Comparison of ENCODE assay signal across 8 cellular contexts in genomic region chr6:54717849-54718455, GRCh38.
DNase-seq lines count a peak whose midpoint lies in the region; TF ChIP-seq lines count a peak whose summit lies in the region.

No MANE protein-coding gene starts in this region.

- H3K9me3 ChIP-seq in HEK293 (ENCODE audit: control insufficient read depth, insufficient read depth, low read depth, low read length), result no peaks in the 10 kb centered on the region
- no peaks in the 10 kb centered on the region for H3K9me3 ChIP-seq in MG63

- CTCF ChIA-PET in HEK293 (lab: Yijun Ruan, JAX), result interaction anchor here (0.5 to 5.7 kb wide), 56 partner anchors 13 to 732 kb away, joined by 3 to 85 read pairs (median 4); no protein-coding TSS in a partner anchor

- POLR2A ChIA-PET in HEK293 (lab: Yijun Ruan, JAX), result interaction anchor here (0.5 to 0.6 kb wide), 2 partner anchors 14 to 68 kb away, joined by 4 to 9 read pairs; no protein-coding TSS in a partner anchor

- H3K27me3 ChIP-seq in MG63 (no peaks in the 10 kb centered on the region), brain microvascular endothelial cell (replicated peaks) (no peaks in the 10 kb centered on the region), kidney epithelial cell (ENCODE audit: control insufficient read depth, insufficient read depth, low read length) (no peaks in the 10 kb centered on the region)

- H3K27ac ChIP-seq in HEK293 (ENCODE audit: extremely low read depth, low read depth, low read length), result peak overlapping the region; percentile 61
- no peak overlapping the region for H3K27ac ChIP-seq in brain microvascular endothelial cell

- no peaks in the 10 kb centered on the region for H3K36me3 ChIP-seq in HEK293 (ENCODE audit: control insufficient read depth in 2 of 2, insufficient read depth in 1 of 2, low read length in 2 of 2)
- H3K36me3 ChIP-seq in MG63, result no peaks in the 10 kb centered on the region
- no peaks in the 10 kb centered on the region for H3K36me3 ChIP-seq in brain microvascular endothelial cell (replicated peaks)
- no peaks in the 10 kb centered on the region for H3K36me3 ChIP-seq in kidney epithelial cell (ENCODE audit: control insufficient read depth, insufficient read depth, low read length)

- TF ChIP-seq CTCF in HEK293 (tag by site-specific recombination; IDR thresholded peaks at IDR 0.05) (0 out of 2 replicates have a peak, but pooled peaks have one; percentile 28), brain microvascular endothelial cell (IDR thresholded peaks at IDR 0.05; ENCODE audit: low read depth, low read length, missing control alignments) (peak; percentile 85), kidney epithelial cell (IDR thresholded peaks at IDR 0.05; ENCODE audit: insufficient read depth, low read length, poor library complexity, severe bottlenecking) (peak; percentile 91)

- DNase-seq in activated effector memory CD4-positive, alpha-beta T cell treated with anti-CD3 and anti-CD28 coated beads, Interleukin-2, amount 50 U/mL, for 16 hours, result peak; percentile 74
- no peak for DNase-seq in activated effector memory CD4-positive, alpha-beta T cell treated with Interleukin-2 at 50 U/mL for 16 hours
- DNase-seq in MG63 (peak; percentile 12), SKM-1 treated with dmso at 0.1 percent for 144 hours (lab: John Stamatoyannopoulos, UW; ENCODE audit: unreplicated experiment) (peak; percentile 15), brain microvascular endothelial cell (peak; percentile 59), kidney epithelial cell (ENCODE audit: low read depth) (peak; percentile 14)
- peak in 2 of 3 donors; percentile 23 to 27 for DNase-seq in stimulated activated CD4-positive, alpha-beta T cell treated with anti-CD3 and anti-CD28 coated beads, TNF-alpha, amount 100 ng/mL, for 48 hours (ENCODE audit: low read depth in 3 of 3)

- in situ Hi-C loops in brain microvascular endothelial cell (cut with HindIII; ENCODE audit: low pct_ligation_motif_present, low sequenced_read_pairs), result no loop called here

- H3K4me1 ChIP-seq in HEK293 (ENCODE audit: control insufficient read depth, insufficient read depth, low read length), result peaks cover 11% of the 10 kb centered on the region; the same call in 1 of the 2 replicates

- H3K4me3 ChIP-seq in HEK293 (ENCODE audit: low read depth, low read length) (no peak overlapping the region), MG63 (no peak overlapping the region), brain microvascular endothelial cell (ENCODE audit: low read depth, low read length) (no peak overlapping the region), kidney epithelial cell (ENCODE audit: low read depth, low read length) (no peak overlapping the region)

TF ChIP-seq in HEK293, 187 proteins besides CTCF, POLR2A, EP300 and RAD21:
- TF ChIP-seq ZBTB26 (tag by site-specific recombination; optimal IDR thresholded peaks at IDR 0.05) (no peak), ZEB2 (tag by site-specific recombination; IDR thresholded peaks at IDR 0.05) (0 out of 2 replicates have a peak, but pooled peaks have one; percentile 35), ZNF404 (tag by site-specific recombination; IDR thresholded peaks at IDR 0.05) (no peak), ZBTB48 (tag by site-specific recombination; IDR thresholded peaks at IDR 0.05) (0 out of 2 replicates have a peak, but pooled peaks have one; percentile 51), ZNF654 (tag by site-specific recombination; IDR thresholded peaks at IDR 0.05; ENCODE audit: low read depth) (peak; percentile 65), TCF7L2 (IDR thresholded peaks at IDR 0.05; ENCODE audit: borderline replicate concordance, low read depth, low read length) (no peak), ZNF510 (tag by site-specific recombination; IDR thresholded peaks at IDR 0.05; ENCODE audit: insufficient replicate concordance) (peak; percentile 13), ZBTB44 (tag by site-specific recombination; IDR thresholded peaks at IDR 0.05) (0 out of 2 replicates have a peak, but pooled peaks have one; percentile 26), YY1 (tag by site-specific recombination; IDR thresholded peaks at IDR 0.05) (no peak), ZNF518A (tag by site-specific recombination; conservative IDR thresholded peaks at IDR 0.05; ENCODE audit: low read depth) (no peak), ZNF248 (tag by site-specific recombination; IDR thresholded peaks at IDR 0.05) (no peak), KLF8 (tag by site-specific recombination; IDR thresholded peaks at IDR 0.05) (no peak)
TF ChIP-seq in HEK293: peak in this region for 5.

Comparison
In these comparisons a context has a peak if more than half of its experiments do, and no peak if none do; other contexts are left out.
1. CTCF ChIP-seq: peak in every context shown above with its lines; median percentile 91 in kidney epithelial cell; 85 in brain microvascular endothelial cell; 28 in HEK293.